ENCODE assay signal across 20 cellular contexts in genomic region chr20:50545123-50545522, GRCh38. TPM values are rescaled to one million over a fixed set of nuclear protein-coding genes. Genes with fewer than 3 reads are reported as not detected.
DNase-seq lines count a peak whose midpoint lies in the region; ATAC-seq and TF ChIP-seq lines count a peak whose summit lies in the region.
"Had no signal": no experiment of that assay in that cellular context is flagged by ENCODE, and none has a peak within 500 bp of the region (broad histone marks: within the 10 kb centered on the region; RNA-seq: fewer than 3 reads in every experiment).

No MANE protein-coding gene starts in this region.

- H3K4me1 ChIP-seq in CD4-positive, CD25-positive, alpha-beta regulatory T cell (ENCODE audit: control insufficient read depth, insufficient read depth, low read length, poor library complexity, severe bottlenecking) = peaks cover 48% of the 10 kb centered on the region

- peaks cover 19% of the 10 kb centered on the region for H3K36me3 ChIP-seq in CD4-positive, CD25-positive, alpha-beta regulatory T cell (ENCODE audit: control insufficient read depth, insufficient read depth, low read length)
- H3K36me3 ChIP-seq in GM06990 (ENCODE audit: control insufficient read depth, insufficient read depth, low read length) = no peaks in the 10 kb centered on the region; the same call in 1 of the 2 replicates
- H3K36me3 ChIP-seq: vagina had no signal

- peak overlapping the region in 1 of 4 donors; percentile 23 for H3K4me3 Mint-ChIP-seq in CD4-positive, CD25-positive, alpha-beta regulatory T cell
- no peak overlapping the region for H3K4me3 Mint-ChIP-seq in activated T-helper 17 cell treated with anti-CD3 and anti-CD28 coated beads, Interleukin-2, amount 50 U/mL, for 72 hours

- H3K4me1 Mint-ChIP-seq in CD4-positive, CD25-positive, alpha-beta regulatory T cell = peaks cover 56 to 87% (median 76%) of the 10 kb centered on the region in 4 donors
- peaks cover 70% of the 10 kb centered on the region for H3K4me1 Mint-ChIP-seq in activated T-helper 17 cell treated with anti-CD3 and anti-CD28 coated beads, Interleukin-2, amount 50 U/mL, for 72 hours

- H3K27ac ChIP-seq in CD4-positive, CD25-positive, alpha-beta regulatory T cell (ENCODE audit: insufficient read depth, low read length, poor library complexity, severe bottlenecking) = no peak overlapping the region
- H3K27ac ChIP-seq: vagina had no signal

- H3K36me3 Mint-ChIP-seq in CD4-positive, CD25-positive, alpha-beta regulatory T cell = peaks cover 18% of the 10 kb centered on the region
- peaks cover 50% of the 10 kb centered on the region for H3K36me3 Mint-ChIP-seq in activated T-helper 17 cell treated with anti-CD3 and anti-CD28 coated beads, Interleukin-2, amount 50 U/mL, for 72 hours (ENCODE audit: low read depth)

- DNase-seq in CD4-positive, CD25-positive, alpha-beta regulatory T cell = no peak
- DNase-seq in GM06990 (ENCODE audit: extremely low read depth, insufficient read length) (no peak), myocyte (ENCODE audit: low read depth) (peak; percentile 20), NCI-H524 (lab: John Stamatoyannopoulos, UW) (no peak)
- DNase-seq: activated CD4-positive, CD25-positive, alpha-beta regulatory T cell treated with anti-CD3 and anti-CD28 coated beads, Interleukin-2, amount 50 U/mL, for 72 hours; activated T-cell treated with anti-CD3 and anti-CD28 coated beads for 4 hours; AML-193; amygdala; DMS 273 treated with DMSO at 0.1 percent for 48 hours; effector memory CD4-positive, alpha-beta T cell; left ventricle myocardium superior; NCI-H1105 treated with DMSO at 0.1 percent for 48 hours; SIG-M5; substantia nigra; T1000 had no signal

- H3K4me3 ChIP-seq in CD4-positive, CD25-positive, alpha-beta regulatory T cell (ENCODE audit: low read depth, low read length) = no peak overlapping the region
- H3K4me3 ChIP-seq in GM06990 (replicated peaks; ENCODE audit: low read depth, low read length) = 0 out of 2 replicates have a peak overlapping the region, but pooled peaks have one; percentile 2
- H3K4me3 ChIP-seq: vagina had no signal

- TF ChIP-seq CTCF in GM06990 (IDR thresholded peaks at IDR 0.05; ENCODE audit: insufficient read depth, low read length, poor library complexity, severe bottlenecking) = no peak

- no peaks in the 10 kb centered on the region for H3K27me3 ChIP-seq in CD4-positive, CD25-positive, alpha-beta regulatory T cell (ENCODE audit: control insufficient read depth, insufficient read depth, low read length)
- no peaks in the 10 kb centered on the region for H3K27me3 ChIP-seq in GM06990 (replicated peaks; ENCODE audit: control insufficient read depth, insufficient read depth, low read length)
- H3K27me3 ChIP-seq: vagina had no signal

- H3K27ac Mint-ChIP-seq in CD4-positive, CD25-positive, alpha-beta regulatory T cell = peak overlapping the region in 2 of 3 donors; percentile 76 to 85
- H3K27ac Mint-ChIP-seq in activated T-helper 17 cell treated with anti-CD3 and anti-CD28 coated beads, Interleukin-2, amount 50 U/mL, for 72 hours = peak overlapping the region; percentile 93

- H3K9me3 ChIP-seq in CD4-positive, CD25-positive, alpha-beta regulatory T cell (ENCODE audit: control insufficient read depth in 2 of 2, low read length in 2 of 2) = no peaks in the 10 kb centered on the region
- H3K9me3 ChIP-seq: vagina had no signal

- no peak for ATAC-seq in CD4-positive, CD25-positive, alpha-beta regulatory T cell (ENCODE audit: low read depth in 2 of 2)
- ATAC-seq in activated T-helper 17 cell treated with anti-CD3 and anti-CD28 coated beads, Interleukin-2, amount 50 U/mL, for 72 hours (replicated peaks) = no peak
- ATAC-seq in GM18861 (IDR thresholded peaks at IDR 0.05; ENCODE audit: unreplicated experiment) (no peak), HG02870 (IDR thresholded peaks at IDR 0.05; ENCODE audit: unreplicated experiment) (no peak)
- ATAC-seq: left ventricle myocardium superior, sciatic nerve had no signal

- H3K9me3 Mint-ChIP-seq in CD4-positive, CD25-positive, alpha-beta regulatory T cell = no peaks in the 10 kb centered on the region
- H3K9me3 Mint-ChIP-seq in activated T-helper 17 cell treated with anti-CD3 and anti-CD28 coated beads, Interleukin-2, amount 50 U/mL, for 72 hours = no peaks in the 10 kb centered on the region

- H3K27me3 Mint-ChIP-seq in CD4-positive, CD25-positive, alpha-beta regulatory T cell = no peaks in the 10 kb centered on the region
- no peaks in the 10 kb centered on the region for H3K27me3 Mint-ChIP-seq in activated T-helper 17 cell treated with anti-CD3 and anti-CD28 coated beads, Interleukin-2, amount 50 U/mL, for 72 hours

RNA-seq across cellular contexts. Expression of gene PTPN1, which starts 34.9 kb away (rescaled TPM):
- 76.3 TPM for total RNA-seq in CD4-positive, CD25-positive, alpha-beta regulatory T cell
- polyA plus RNA-seq in CD4-positive, CD25-positive, alpha-beta regulatory T cell = 10 to 100 TPM; 27.1 to 34.3 (median 30.3) TPM
- total RNA-seq in activated T-helper 17 cell treated with anti-CD3 and anti-CD28 coated beads, Interleukin-2, amount 50 U/mL, for 72 hours = 10 to 100 TPM; 68.3 to 77.1 TPM
- 32.4 and 35.4 TPM in 2 replicates for total RNA-seq in myocyte
- polyA plus RNA-seq in myocyte (2012) = 31.6 TPM
